Comparison of ENCODE assay signal across 27 cellular contexts in the genomic region with DNA sequence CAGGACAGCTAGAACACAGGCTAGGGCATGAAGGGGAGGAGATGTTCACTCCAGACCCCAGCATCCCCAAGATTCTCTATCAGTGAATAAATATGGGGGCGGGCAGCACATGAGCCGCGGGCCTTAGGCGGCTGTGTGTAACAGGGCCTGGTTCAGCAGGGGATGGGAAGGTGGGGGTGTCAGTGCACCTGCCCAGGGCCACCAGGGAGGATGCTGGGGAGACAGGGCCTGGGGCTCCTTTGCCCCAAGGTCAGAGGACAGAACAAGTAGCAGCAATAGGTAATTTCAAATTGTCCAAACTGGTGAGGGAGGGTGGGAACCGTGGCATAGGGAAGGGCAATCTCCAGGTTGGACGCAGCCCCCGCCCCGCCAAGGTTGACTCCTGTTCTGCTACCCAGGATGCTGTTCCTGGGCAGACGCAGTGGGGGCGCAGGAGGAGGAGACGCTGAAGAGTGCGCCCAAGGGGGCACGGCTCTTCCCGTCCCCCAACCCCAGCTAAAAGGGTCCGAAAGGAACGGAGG. TPM values are rescaled to one million over a fixed set of nuclear protein-coding genes. Genes with fewer than 3 reads are reported as not detected.
DNase-seq lines count a peak whose midpoint lies in the region; ATAC-seq, FAIRE-seq and TF ChIP-seq lines count a peak whose summit lies in the region.
"Had no signal": no experiment of that assay in that cellular context is flagged by ENCODE, and none has a peak within 500 bp of the region (broad histone marks: within the 10 kb centered on the region; RNA-seq: fewer than 3 reads in every experiment).

No MANE protein-coding gene starts in this region.

- no peak for ATAC-seq in right lobe of liver
- no peak for ATAC-seq in HepG2
- ATAC-seq in omental fat pad (ENCODE audit: low FRiP score), result no peak
- no peak for ATAC-seq in aorta (ENCODE audit: low FRiP score)
- no peak for ATAC-seq in GM19452 (IDR thresholded peaks at IDR 0.05; ENCODE audit: unreplicated experiment)
- ATAC-seq: heart right ventricle; naive thymus-derived CD4-positive, alpha-beta T cell had no signal

- H3K23ac ChIP-seq in H1 (ENCODE audit: insufficient read length), result no peak overlapping the region

- TF ChIP-seq CTCF in right lobe of liver (IDR thresholded peaks at IDR 0.05) (no peak), HepG2 (CRISPR knock-in tag; IDR thresholded peaks at IDR 0.05) (no peak), H1 (IDR thresholded peaks at IDR 0.05; ENCODE audit: control extremely low read depth in 1 of 3, insufficient read depth in 1 of 3, low read depth in 1 of 3, low read length in 3 of 3) (no peak), omental fat pad (IDR thresholded peaks at IDR 0.05) (no peak)

- H2BK15ac ChIP-seq in H1 (ENCODE audit: low read length), result 0 out of 2 replicates have a peak overlapping the region, but pooled peaks have one; percentile 61

- no peaks in the 10 kb centered on the region for H3K79me2 ChIP-seq in HepG2 (ENCODE audit: insufficient read depth, low read length)
- H3K79me2 ChIP-seq in H1 (ENCODE audit: control insufficient read depth in 1 of 2, insufficient read depth in 2 of 2, low read length in 2 of 2), result no peaks in the 10 kb centered on the region

- no peaks in the 10 kb centered on the region for H3K27me3 ChIP-seq in right lobe of liver
- peaks cover 18 to 92% of the 10 kb centered on the region in 2 experiments for H3K27me3 ChIP-seq in HepG2 (ENCODE audit: control insufficient read depth in 1 of 2, insufficient read depth in 2 of 2, low read length in 2 of 2)
- peaks cover 0 to 4% (median 0%) of the 10 kb centered on the region in 4 experiments; a peak in 1 of 7 replicates for H3K27me3 ChIP-seq in H1 (replicated peaks in 1 of 4; ENCODE audit: control insufficient read depth in 3 of 4, extremely low read depth in 1 of 4, insufficient read depth in 3 of 4, low read length in 3 of 4)
- no peaks in the 10 kb centered on the region for H3K27me3 ChIP-seq in aorta (ENCODE audit: control insufficient read depth in 1 of 2, insufficient read depth in 2 of 2, low read length in 1 of 2)
- H3K27me3 ChIP-seq: adrenal gland, SJSA1 had no signal

- TF ChIP-seq POLR2A in right lobe of liver (IDR thresholded peaks at IDR 0.05) (no peak), HepG2 (IDR thresholded peaks at IDR 0.05; ENCODE audit: insufficient read depth in 1 of 2, low read depth in 2 of 2, low read length in 2 of 2) (no peak), H1 (IDR thresholded peaks at IDR 0.05; ENCODE audit: control extremely low read depth in 1 of 2, low read depth in 2 of 2, low read length in 2 of 2) (no peak)

- no peaks in the 10 kb centered on the region for H3K4me1 ChIP-seq in right lobe of liver
- no peaks in the 10 kb centered on the region for H3K4me1 ChIP-seq in HepG2 (ENCODE audit: insufficient read depth, low read length)
- H3K4me1 ChIP-seq in H1 (replicated peaks in 1 of 4; ENCODE audit: control insufficient read depth in 3 of 4, insufficient read depth in 4 of 4, low read length in 3 of 4), result peaks cover 0 to 9% (median 6%) of the 10 kb centered on the region in 4 experiments; a peak in 5 of 7 replicates
- no peaks in the 10 kb centered on the region for H3K4me1 ChIP-seq in aorta (ENCODE audit: control insufficient read depth in 1 of 2, insufficient read depth in 2 of 2, low read length in 2 of 2)
- H3K4me1 ChIP-seq: adrenal gland, heart right ventricle, SJSA1 had no signal

- no peak overlapping the region for H3K14ac ChIP-seq in H1 (ENCODE audit: insufficient read length)

- H3K36me3 ChIP-seq in right lobe of liver (no peaks in the 10 kb centered on the region), HepG2 (replicated peaks in 1 of 2; ENCODE audit: control insufficient read depth in 1 of 2, insufficient read depth in 2 of 2, low read length in 2 of 2) (no peaks in the 10 kb centered on the region), H1 (ENCODE audit: control insufficient read depth in 2 of 4, insufficient read depth in 4 of 4, low read length in 3 of 4) (no peaks in the 10 kb centered on the region), aorta (ENCODE audit: control insufficient read depth in 1 of 2, insufficient read depth in 2 of 2, low read length in 1 of 2) (no peaks in the 10 kb centered on the region)
- H3K36me3 ChIP-seq: SJSA1, thoracic aorta had no signal

- H2BK120ac ChIP-seq in H1 (replicated peaks; ENCODE audit: low read depth, low read length), result no peak overlapping the region

- peak in 2 of 3 donors; percentile 32 to 40 for DNase-seq in right lobe of liver
- DNase-seq in HepG2 (ENCODE audit: low spot score), result no peak
- peak in 1 of 2 experiments; percentile 39 for DNase-seq in H1 (ENCODE audit: low read depth in 1 of 2, low spot score in 2 of 2)
- DNase-seq in omental fat pad (ENCODE audit: low spot score), result peak; percentile 16
- DNase-seq in aorta, result peak; percentile 34 to 71
- DNase-seq in T-helper 2 cell, result no peak
- no peak for DNase-seq in NCI-H524 treated with DMSO at 0.1 percent for 48 hours (lab: John Stamatoyannopoulos, UW)
- DNase-seq: activated CD4-positive, alpha-beta T cell treated with anti-CD3 and anti-CD28 coated beads for 4 hours; activated naive CD4-positive, alpha-beta T cell treated with anti-CD3 and anti-CD28 coated beads for 36 hours; activated T-cell treated with anti-CD3 and anti-CD28 coated beads, Interleukin-2, amount 50 U/mL, for 48 hours; DMS 273 treated with DMSO at 0.1 percent for 48 hours; heart right ventricle; Karpas-422; naive thymus-derived CD4-positive, alpha-beta T cell; NCI-H2029 treated with DMSO at 0.1 percent for 48 hours; stimulated activated naive CD4-positive, alpha-beta T cell treated with Interleukin-2 at 50 U/mL for 16 hours; T1000 had no signal

- H3K9me3 ChIP-seq in right lobe of liver (no peaks in the 10 kb centered on the region), HepG2 (ENCODE audit: low read length) (no peaks in the 10 kb centered on the region), H1 (ENCODE audit: insufficient read depth in 2 of 2, low read depth in 1 of 2, low read length in 1 of 2) (no peaks in the 10 kb centered on the region), aorta (ENCODE audit: control insufficient read depth, low read length) (no peaks in the 10 kb centered on the region)
- H3K9me3 ChIP-seq: adrenal gland, heart right ventricle, SJSA1, thoracic aorta had no signal

- no peak overlapping the region for H2BK20ac ChIP-seq in H1 (ENCODE audit: low read length)

- H4K20me1 ChIP-seq in HepG2 (ENCODE audit: insufficient read depth, low read length) (no peaks in the 10 kb centered on the region), H1 (replicated peaks in 1 of 2; ENCODE audit: control insufficient read depth in 1 of 2, insufficient read depth in 2 of 2, low read length in 2 of 2) (no peaks in the 10 kb centered on the region)

- FAIRE-seq in HepG2 (lab: Jason Lieb, UNC) (no peak), H1 (lab: Jason Lieb, UNC) (no peak)
- FAIRE-seq: endothelial cell of umbilical vein, frontal cortex had no signal

- WGBS in right lobe of liver (ENCODE audit: insufficient coverage, low coverage, low lambda C conversion rate, missing lambda C conversion rate), result 89% methylated on average over 5 of the region's 16 CpGs
- WGBS in HepG2 (ENCODE audit: low lambda C conversion rate), result 70% methylated on average over 16 of the region's 16 CpGs
- whole genome bisulfite sequencing in H1 (ENCODE audit: extremely low coverage in 1 of 2, insufficient coverage in 1 of 2, insufficient read length in 1 of 2, insufficient replicate concordance in 2 of 2, low coverage in 1 of 2, low lambda C conversion rate in 2 of 2, missing lambda C conversion rate in 1 of 2), 2 experiments, result 96% methylated on average over 16 of the region's 16 CpGs; no CpG with 5 or more reads in 1 of the 2 experiments
- 95 to 97% methylated on average over 16 of the region's 16 CpGs for WGBS in aorta, 2 donors

- H2AFZ ChIP-seq in HepG2 (ENCODE audit: low read length) (no peak overlapping the region), H1 (ENCODE audit: low read length) (no peak overlapping the region)

- CTCF ChIA-PET in HepG2 (lab: Yijun Ruan, JAX; ENCODE audit: low intra/inter-chr PET ratio, low total read pairs), result no interaction called here
- CTCF ChIA-PET in H1 (lab: Charles Lee; ENCODE audit: partially characterized antibody), result interaction anchor here (0.5 to 9.5 kb wide), 6 partner anchors 10 to 518 kb away, joined by 3 to 70 read pairs (median 5); no protein-coding TSS in a partner anchor

- H2BK12ac ChIP-seq in H1 (ENCODE audit: low read depth, low read length), result peak overlapping the region; percentile 50; the same call in 1 of the 2 replicates

- no peak overlapping the region for H3K4me3 ChIP-seq in right lobe of liver
- no peak overlapping the region for H3K4me3 ChIP-seq in HepG2 (replicated peaks in 1 of 3; ENCODE audit: insufficient read depth in 1 of 3, low read depth in 2 of 3, low read length in 3 of 3)
- no peak overlapping the region for H3K4me3 ChIP-seq in H1 (ENCODE audit: extremely low read depth in 1 of 4, insufficient read depth in 2 of 4, low read depth in 3 of 4, low read length in 4 of 4)
- H3K4me3 ChIP-seq in aorta (ENCODE audit: low read length in 2 of 2), result no peak overlapping the region
- H3K4me3 ChIP-seq: adrenal gland, dorsolateral prefrontal cortex, heart right ventricle, SJSA1, thoracic aorta had no signal

- BruUV-seq in HepG2 (replicated peaks; lab: Mats Ljungman, UMichigan), result no TSS peak

- no peak for TF ChIP-seq RAD21 in HepG2 (CRISPR knock-in tag; IDR thresholded peaks at IDR 0.05)
- TF ChIP-seq RAD21 in H1 (IDR thresholded peaks at IDR 0.05 in 1 of 2, conservative IDR thresholded peaks at IDR 0.05 in 1 of 2; ENCODE audit: low read depth in 2 of 2, low read length in 2 of 2), result no peak

- H3K9ac ChIP-seq in HepG2 (ENCODE audit: insufficient read depth, low read depth, low read length), result no peak overlapping the region
- no peak overlapping the region for H3K9ac ChIP-seq in H1 (replicated peaks in 1 of 4; ENCODE audit: extremely low read depth in 1 of 4, low read depth in 3 of 4, low read length in 3 of 4)

- H3K18ac ChIP-seq in H1 (ENCODE audit: extremely low read depth, low read length), result peak overlapping the region; percentile 60; the same call in 1 of the 2 replicates

- H4K91ac ChIP-seq in H1 (replicated peaks; ENCODE audit: insufficient read length, low read length), result no peak overlapping the region

- TF ChIP-seq EP300 in HepG2 (IDR thresholded peaks at IDR 0.05; ENCODE audit: low read depth in 2 of 2, low read length in 2 of 2), result no peak
- no peak for TF ChIP-seq EP300 in HepG2 (CRISPR knock-in tag; IDR thresholded peaks at IDR 0.05; ENCODE audit: borderline replicate concordance)
- TF ChIP-seq EP300 in H1 (IDR thresholded peaks at IDR 0.05; ENCODE audit: borderline replicate concordance in 1 of 2, low read depth in 2 of 2, low read length in 2 of 2), result no peak

- in situ Hi-C loops in HepG2 (cut with HindIII; ENCODE audit: extremely low pct_ligation_motif_present, low pct_unique_long_range_greater_than_20kb), result no loop called here

- no peak overlapping the region for H3K56ac ChIP-seq in H1 (replicated peaks; ENCODE audit: insufficient read length, low read depth, low read length)

- H4K5ac ChIP-seq in H1 (ENCODE audit: insufficient read length, low read depth, low read length), result no peak overlapping the region

- no peaks in the 10 kb centered on the region for H3K79me1 ChIP-seq in H1 (ENCODE audit: low read depth, low read length)

- intact Hi-C loops in right lobe of liver (cut with DNase I) (no loop called here), HepG2 (cut with micrococcal nuclease; ENCODE audit: unreplicated experiment) (no loop called here), aorta (cut with DNase I) (no loop called here)

- no peaks in the 10 kb centered on the region for H3K23me2 ChIP-seq in H1 (ENCODE audit: low read depth, low read length)

- H2BK5ac ChIP-seq in H1 (ENCODE audit: low read depth, low read length), result 0 out of 2 replicates have a peak overlapping the region, but pooled peaks have one; percentile 35

- H3K4me2 ChIP-seq in HepG2 (ENCODE audit: low read depth, low read length) (no peak overlapping the region), H1 (ENCODE audit: insufficient read depth in 1 of 2, low read depth in 2 of 2, low read length in 2 of 2) (no peak overlapping the region)

- peak overlapping the region; percentile 32 for H3K4ac ChIP-seq in H1 (replicated peaks; ENCODE audit: insufficient read length, low read depth, low read length)

- no peak overlapping the region for H2AK5ac ChIP-seq in H1 (ENCODE audit: low read depth, low read length)

- H4K8ac ChIP-seq in H1 (ENCODE audit: extremely low read depth, insufficient read depth, low read length), result no peak overlapping the region; the same call in 1 of the 2 replicates

- POLR2A ChIA-PET in HepG2 (lab: Yijun Ruan, JAX), result no interaction called here
- POLR2A ChIA-PET in H1 (lab: Charles Lee; ENCODE audit: partially characterized antibody), result no interaction called here

- H3K27ac ChIP-seq in right lobe of liver, result no peak overlapping the region
- H3K27ac ChIP-seq in HepG2 (ENCODE audit: extremely low read length, insufficient read depth, low read length), result no peak overlapping the region
- H3K27ac ChIP-seq in H1 (ENCODE audit: low read depth, low read length), result no peak overlapping the region
- H3K27ac ChIP-seq in aorta (ENCODE audit: low read depth in 1 of 2, low read length in 2 of 2), result no peak overlapping the region
- H3K27ac ChIP-seq: adrenal gland, heart right ventricle, HL-60, SJSA1, thoracic aorta, VCaP had no signal

RNA-seq across cellular contexts. Expression of a gene that starts 16.2 kb away (rescaled TPM):
- 1 to 10 TPM in 4 of 6 experiments, under 1 TPM in 2; 0.81 to 4.0 (median 1.8) TPM for total RNA-seq in right lobe of liver
- total RNA-seq in HepG2 (2016; rRNA removed; fragmentation: Illumina TruSeq; extraction: Trizol), result 0.06 and 0.07 TPM in 2 replicates
- total RNA-seq in HepG2 (2016; cell fraction: cytosol; rRNA removed; fragmentation: Illumina TruSeq; extraction: Trizol; ENCODE audit: low read depth), result not detected in 2 replicates
- total RNA-seq in HepG2 (2016; cell fraction: insoluble cytoplasmic fraction; rRNA removed; fragmentation: Illumina TruSeq; extraction: Trizol), result 0.32 TPM in 1 of 2 replicates, not detected in the other
- 0.09 TPM in 1 of 2 replicates, not detected in the other for total RNA-seq in HepG2 (2016; cell fraction: membrane; rRNA removed; fragmentation: Illumina TruSeq; extraction: Trizol)
- total RNA-seq in HepG2 (2016; cell fraction: nucleus; rRNA removed; fragmentation: Illumina TruSeq; extraction: Trizol), result 0.12 and 0.13 TPM in 2 replicates
- polyA plus RNA-seq in HepG2 (2011; rRNA removed), result 0.04 and 0.05 TPM in 2 replicates
- 0.03 and 0.09 TPM in 2 replicates for polyA plus RNA-seq in HepG2 (2011; cell fraction: cytosol; rRNA removed)
- polyA plus RNA-seq in HepG2 (2011; cell fraction: nucleus; rRNA removed), result 0.50 and 0.79 TPM in 2 replicates
- not detected in 2 replicates for polyA plus RNA-seq in HepG2 (2012)
- polyA plus RNA-seq in HepG2 (2016; cell fraction: cytosol; fragmentation: Illumina TruSeq; extraction: Trizol; ENCODE audit: low read depth), result not detected in 2 replicates
- 0.05 and 0.11 TPM in 2 replicates for polyA plus RNA-seq in HepG2 (2016; cell fraction: insoluble cytoplasmic fraction; fragmentation: Illumina TruSeq; extraction: Trizol; ENCODE audit: low read depth)
- polyA plus RNA-seq in HepG2 (2016; cell fraction: membrane; fragmentation: Illumina TruSeq; extraction: Trizol; ENCODE audit: low read depth), result 0.07 TPM in 1 of 2 replicates, not detected in the other
- 0.26 and 0.88 TPM in 2 replicates for polyA plus RNA-seq in HepG2 (2016; cell fraction: nucleus; fragmentation: Illumina TruSeq; extraction: Trizol; ENCODE audit: insufficient read depth, low read depth)
- 0.34 and 5.5 TPM in 2 replicates for polyA minus RNA-seq in HepG2 (2011; rRNA and poly(A)+ RNA removed; ENCODE audit: low replicate concordance)
- polyA minus RNA-seq in HepG2 (2011; cell fraction: cytosol; rRNA and poly(A)+ RNA removed), result 0.18 TPM in 1 of 2 replicates, not detected in the other
- polyA minus RNA-seq in HepG2 (2011; cell fraction: nucleus; rRNA and poly(A)+ RNA removed), result 0.25 and 0.26 TPM in 2 replicates
- 0.36 and 0.69 TPM in 2 replicates for total RNA-seq in H1 (2021; fragmentation: NEBNext Ultra II Directional; extraction: Animal tissue kit (Norgen Biotek cat#: 25700))
- 0.06 and 0.19 TPM in 2 replicates for polyA plus RNA-seq in H1 (2011; rRNA removed)
- polyA plus RNA-seq in H1 (2011; cell fraction: cytosol; rRNA removed), result 0.34 TPM
- polyA plus RNA-seq in H1 (2011; cell fraction: nucleus; rRNA removed), result 0.53 TPM
- polyA plus RNA-seq in H1 (2012, experiment 1 of 2), result 0.08 to 0.77 TPM (median 0.23 TPM) in 4 replicates
- polyA plus RNA-seq in H1 (2012, experiment 2 of 2), result 0.08 TPM
- polyA plus RNA-seq in H1 (2013, experiment 1 of 2), result 0.12 TPM
- polyA plus RNA-seq in H1 (2013, experiment 2 of 2), result 0.09 TPM
- polyA minus RNA-seq in H1 (2011; rRNA and poly(A)+ RNA removed), result 0.13 and 0.24 TPM in 2 replicates
- not detected for polyA minus RNA-seq in H1 (2011; cell fraction: cytosol; rRNA and poly(A)+ RNA removed)
- 0.10 TPM for polyA minus RNA-seq in H1 (2011; cell fraction: nucleus; rRNA and poly(A)+ RNA removed)
- total RNA-seq in omental fat pad, result 10 to 100 TPM; 10.6 to 36.6 (median 18.8) TPM
- total RNA-seq in aorta, result 10 to 100 TPM in 1 of 2 donors, 1 to 10 TPM in 1; 8.8 to 12.9 TPM
- polyA plus RNA-seq in aorta, result 1 to 10 TPM; 1.4 to 2.0 TPM
- total RNA-seq: activated naive CD4-positive, alpha-beta T cell treated with anti-CD3 and anti-CD28 coated beads for 36 hours; CD8-positive, alpha-beta memory T cell; naive thymus-derived CD4-positive, alpha-beta T cell had no signal
- polyA plus RNA-seq: CD8-positive, alpha-beta memory T cell; naive thymus-derived CD4-positive, alpha-beta T cell had no signal

Comparison
In these comparisons a context has a peak if more than half of its experiments do, and no peak if none do; other contexts are left out.
1. DNase-seq: peak in right lobe of liver (2 of 3), omental fat pad (single experiment) and aorta (2 of 2); none in HepG2 (single experiment), T-helper 2 cell (0 of 5) and NCI-H524 treated with DMSO at 0.1 percent for 48 hours (single experiment).